1 cellular context compared by ENCODE assay signal in the genomic region with DNA sequence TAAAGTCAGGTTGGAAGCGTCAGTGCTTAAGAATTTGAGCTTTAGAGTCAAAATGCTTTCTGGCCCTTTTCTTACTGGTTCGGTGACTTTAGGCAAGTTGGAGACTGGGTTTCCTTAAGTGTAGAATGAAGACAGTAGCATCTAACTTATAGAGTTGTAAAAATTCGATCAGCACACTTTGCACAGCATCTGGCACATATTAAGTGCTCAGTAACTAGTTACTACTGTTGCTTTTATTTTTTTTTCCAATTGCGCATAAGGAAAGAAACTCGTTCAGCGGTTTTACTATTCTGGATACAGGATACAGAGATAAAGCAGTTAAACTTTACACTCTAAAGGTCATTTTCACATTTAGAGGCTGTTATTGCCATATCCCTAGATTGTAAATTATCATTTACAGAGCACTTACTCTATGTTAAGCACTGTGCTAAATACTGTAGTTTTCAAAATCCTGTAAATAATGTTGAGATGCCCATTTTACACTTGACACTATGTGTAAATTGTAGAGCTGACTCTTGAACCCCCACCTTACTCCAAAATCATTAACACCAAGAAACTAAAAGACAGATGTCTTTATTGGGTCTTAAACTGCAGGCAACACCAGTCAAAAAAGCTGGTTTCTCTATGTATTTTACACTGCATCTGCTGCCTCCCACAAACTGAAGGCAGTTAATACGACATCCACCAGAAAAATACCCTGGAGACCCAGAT.
TF ChIP-seq lines count a peak whose summit lies in the region.

No MANE protein-coding gene starts in this region.

TF ChIP-seq in IMR-90, 13 proteins besides CTCF, POLR2A, EP300 and RAD21:
- TF ChIP-seq RCOR1 (IDR thresholded peaks at IDR 0.05; ENCODE audit: insufficient replicate concordance, low read length) (no peak), CHD1 (IDR thresholded peaks at IDR 0.05; ENCODE audit: low read depth, low read length) (no peak), BHLHE40 (IDR thresholded peaks at IDR 0.05; ENCODE audit: low read depth, low read length) (no peak), MXI1 (IDR thresholded peaks at IDR 0.05; ENCODE audit: borderline replicate concordance, low read depth, low read length) (no peak), MAZ (IDR thresholded peaks at IDR 0.05; ENCODE audit: borderline replicate concordance, low read depth, low read length) (no peak), MAFK (IDR thresholded peaks at IDR 0.05; ENCODE audit: low read depth, low read length) (no peak), FOS (IDR thresholded peaks at IDR 0.05; ENCODE audit: low read depth, low read length) (no peak)
- TF ChIP-seq, protein P1, sequence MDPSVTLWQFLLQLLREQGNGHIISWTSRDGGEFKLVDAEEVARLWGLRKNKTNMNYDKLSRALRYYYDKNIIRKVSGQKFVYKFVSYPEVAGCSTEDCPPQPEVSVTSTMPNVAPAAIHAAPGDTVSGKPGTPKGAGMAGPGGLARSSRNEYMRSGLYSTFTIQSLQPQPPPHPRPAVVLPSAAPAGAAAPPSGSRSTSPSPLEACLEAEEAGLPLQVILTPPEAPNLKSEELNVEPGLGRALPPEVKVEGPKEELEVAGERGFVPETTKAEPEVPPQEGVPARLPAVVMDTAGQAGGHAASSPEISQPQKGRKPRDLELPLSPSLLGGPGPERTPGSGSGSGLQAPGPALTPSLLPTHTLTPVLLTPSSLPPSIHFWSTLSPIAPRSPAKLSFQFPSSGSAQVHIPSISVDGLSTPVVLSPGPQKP (IDR thresholded peaks at IDR 0.05; ENCODE audit: borderline replicate concordance, low read depth, low read length), result no peak
